In the genomic region with DNA sequence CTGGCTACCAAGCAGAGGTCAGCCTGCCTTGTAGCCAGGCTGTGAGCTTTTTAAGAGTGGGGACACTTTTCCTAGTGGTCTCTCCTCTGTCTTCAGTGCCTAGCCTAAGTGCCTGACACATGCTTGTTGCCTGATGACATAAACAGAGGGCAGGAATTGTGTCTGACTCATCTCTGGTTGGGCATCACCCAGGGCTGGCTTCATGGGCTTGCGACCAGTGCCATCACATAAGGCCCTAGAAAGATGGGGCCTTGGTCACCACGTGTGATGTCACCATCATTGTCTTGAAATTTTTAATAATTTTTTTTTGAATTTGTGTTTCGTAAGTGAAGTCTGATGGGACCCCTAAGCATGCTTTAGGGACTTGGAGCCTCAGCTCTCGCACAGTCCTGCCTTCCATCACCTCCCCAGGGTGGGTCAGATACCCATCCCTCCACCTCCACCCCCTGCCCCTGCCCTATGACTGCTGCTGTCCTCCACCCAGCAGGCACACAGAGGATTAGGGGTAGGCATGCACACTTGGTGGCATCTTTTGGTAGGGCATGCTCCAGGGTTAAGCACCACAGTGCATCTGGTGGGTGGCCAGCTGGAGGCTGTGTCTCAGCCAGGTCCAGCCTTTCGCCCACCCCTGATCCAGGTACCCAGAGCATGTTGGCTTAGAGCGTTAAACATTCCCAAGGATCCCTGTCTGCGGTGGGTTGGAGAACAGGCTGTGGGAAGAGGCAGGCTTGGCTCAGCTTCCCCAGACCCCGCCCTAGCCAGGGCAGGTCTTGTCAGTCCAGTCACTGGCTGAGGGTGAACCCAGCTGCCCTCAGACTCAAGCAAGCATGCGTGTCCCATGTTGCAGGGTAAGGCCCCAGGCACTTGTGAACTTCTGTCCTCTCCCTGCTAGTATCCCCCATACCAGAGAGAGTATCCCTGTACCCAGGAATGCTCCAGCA, we compare ENCODE assay signal across 13 cellular contexts.
DNase-seq lines count a peak whose midpoint lies in the region; ATAC-seq and TF ChIP-seq lines count a peak whose summit lies in the region.
"Had no signal": no experiment of that assay in that cellular context is flagged by ENCODE, and none has a peak within 500 bp of the region (broad histone marks: within the 10 kb centered on the region; RNA-seq: fewer than 3 reads in every experiment).

No MANE protein-coding gene starts in this region.

- H3K27ac Mint-ChIP-seq in stimulated activated memory B cell treated with anti-CD40 and anti-IgM and Interleukin-4, amounts not matched to agents 10 μg/mL and 1 μg/mL and 100 μg/mL, for 72 hours, result no peak overlapping the region
- H3K27ac Mint-ChIP-seq: activated T-cell treated with anti-CD3 and anti-CD28 coated beads, Interleukin-2, amount 50 U/mL, for 72 hours; memory B cell had no signal

- TF ChIP-seq RAD21 in HCT116 (IDR thresholded peaks at IDR 0.05; ENCODE audit: low read depth), result no peak

- H3K4me3 ChIP-seq in HCT116 (replicated peaks in 1 of 2; ENCODE audit: low read depth in 1 of 2, low read length in 2 of 2) (no peak overlapping the region), left lung (no peak overlapping the region)

- POLR2A ChIA-PET in HCT116 (lab: Charles Lee), result no interaction called here

- intact Hi-C loops in HCT116 (cut with micrococcal nuclease), result no loop called here
- intact Hi-C loops in left lung (cut with DNase I), result no loop called here

- H3K36me3 Mint-ChIP-seq in stimulated activated memory B cell treated with anti-CD40 and anti-IgM and Interleukin-4, amounts not matched to agents 10 μg/mL and 1 μg/mL and 100 μg/mL, for 72 hours, result no peaks in the 10 kb centered on the region
- H3K36me3 Mint-ChIP-seq: memory B cell had no signal

- CTCF ChIA-PET in HCT116 (lab: Charles Lee), result no interaction called here

- ATAC-seq in HCT116 (peak; percentile 46; the same call in 1 of the 2 replicates), GM21423 (IDR thresholded peaks at IDR 0.05; ENCODE audit: unreplicated experiment) (no peak), GM18517 (IDR thresholded peaks at IDR 0.05; ENCODE audit: unreplicated experiment) (no peak), left lung (no peak)
- ATAC-seq in stimulated activated memory B cell treated with anti-CD40 and anti-IgM and Interleukin-4, amounts not matched to agents 10 μg/mL and 1 μg/mL and 100 μg/mL, for 72 hours, result peak; percentile 49
- ATAC-seq: activated T-cell treated with anti-CD3 and anti-CD28 coated beads, Interleukin-2, amount 50 U/mL, for 72 hours had no signal

- DNase-seq in HCT116 (ENCODE audit: low read depth, low spot score), result peak; percentile 4
- DNase-seq in astrocyte of the hippocampus (ENCODE audit: low read depth, low spot score), result peak; percentile 24
- peak; percentile 41 for DNase-seq in kidney tubule cell (ENCODE audit: low spot score)
- DNase-seq in left lung, result no peak
- DNase-seq: activated T-cell treated with anti-CD3 and anti-CD28 coated beads, Interleukin-2, amount 50 U/mL, for 72 hours; COR-L47; NCI-H1930; OCI-M1 had no signal

- TF ChIP-seq POLR2A in HCT116 (IDR thresholded peaks at IDR 0.05; ENCODE audit: borderline replicate concordance, extremely low read depth, insufficient read depth, insufficient read length), result no peak

- H3K9me2 ChIP-seq in HCT116 (ENCODE audit: insufficient read depth), result no peaks in the 10 kb centered on the region

- peaks cover 5% of the 10 kb centered on the region for H3K4me1 Mint-ChIP-seq in stimulated activated memory B cell treated with anti-CD40 and anti-IgM and Interleukin-4, amounts not matched to agents 10 μg/mL and 1 μg/mL and 100 μg/mL, for 72 hours
- H3K4me1 Mint-ChIP-seq: memory B cell had no signal

- H3K27me3 ChIP-seq in HCT116 (ENCODE audit: insufficient read depth, low read length), result no peaks in the 10 kb centered on the region
- H3K27me3 ChIP-seq in left lung, result no peaks in the 10 kb centered on the region

- H3K9me3 ChIP-seq in HCT116 (ENCODE audit: control insufficient read depth in 1 of 2, insufficient read depth in 1 of 2, low read depth in 1 of 2, low read length in 2 of 2) (no peaks in the 10 kb centered on the region), left lung (no peaks in the 10 kb centered on the region)

- TF ChIP-seq CTCF in HCT116 (IDR thresholded peaks at IDR 0.05 in 2 of 3, conservative IDR thresholded peaks at IDR 0.05 in 1 of 3; ENCODE audit: borderline replicate concordance in 1 of 3, insufficient read depth in 1 of 3, low read depth in 2 of 3, low read length in 2 of 3), result no peak
- TF ChIP-seq CTCF in left lung (IDR thresholded peaks at IDR 0.05), result no peak

- H3K79me2 ChIP-seq in HCT116 (ENCODE audit: insufficient read depth, low read length), result no peaks in the 10 kb centered on the region

- H3K27me3 Mint-ChIP-seq in stimulated activated memory B cell treated with anti-CD40 and anti-IgM and Interleukin-4, amounts not matched to agents 10 μg/mL and 1 μg/mL and 100 μg/mL, for 72 hours, result peaks cover 15% of the 10 kb centered on the region
- H3K27me3 Mint-ChIP-seq: memory B cell had no signal

- H3K4me3 Mint-ChIP-seq in stimulated activated memory B cell treated with anti-CD40 and anti-IgM and Interleukin-4, amounts not matched to agents 10 μg/mL and 1 μg/mL and 100 μg/mL, for 72 hours, result no peak overlapping the region
- H3K4me3 Mint-ChIP-seq: activated T-cell treated with anti-CD3 and anti-CD28 coated beads, Interleukin-2, amount 50 U/mL, for 72 hours; central memory CD8-positive, alpha-beta T cell; memory B cell had no signal

- RAD21 ChIA-PET in HCT116 (lab: Charles Lee; ENCODE audit: low non-redundant PET in 1 of 2, low total read pairs in 2 of 2, uncharacterized antibody in 2 of 2, unreplicated experiment in 2 of 2), result no interaction called here

- no TSS peak for BruUV-seq in HCT116 (replicated peaks; lab: Mats Ljungman, UMichigan)

- H3K27ac ChIP-seq in HCT116 (ENCODE audit: low read depth, low read length) (no peak overlapping the region), left lung (no peak overlapping the region)

- no peaks in the 10 kb centered on the region for H3K9me3 Mint-ChIP-seq in stimulated activated memory B cell treated with anti-CD40 and anti-IgM and Interleukin-4, amounts not matched to agents 10 μg/mL and 1 μg/mL and 100 μg/mL, for 72 hours
- H3K9me3 Mint-ChIP-seq: memory B cell had no signal

- H3K4me1 ChIP-seq in HCT116 (ENCODE audit: control insufficient read depth in 1 of 2, insufficient read depth in 2 of 2, low read length in 2 of 2), result peaks cover 2 to 12% of the 10 kb centered on the region in 2 experiments; a peak in 3 of 4 replicates
- peaks cover 0 to 7% of the 10 kb centered on the region in 2 donors for H3K4me1 ChIP-seq in left lung

- no peak overlapping the region for H2AFZ ChIP-seq in HCT116 (ENCODE audit: low read depth, low read length, poor library complexity, severe bottlenecking)

- H3K36me3 ChIP-seq in HCT116 (ENCODE audit: control insufficient read depth in 1 of 2, insufficient read depth in 2 of 2, low read length in 2 of 2) (no peaks in the 10 kb centered on the region), left lung (no peaks in the 10 kb centered on the region)

- H3K9ac ChIP-seq in HCT116 (ENCODE audit: low read length), result no peak overlapping the region

- no peaks in the 10 kb centered on the region for H4K20me1 ChIP-seq in HCT116 (ENCODE audit: insufficient read depth)

- H3K4me2 ChIP-seq in HCT116 (ENCODE audit: low read length), result no peak overlapping the region

TF ChIP-seq in HCT116, 20 proteins besides CTCF, POLR2A, EP300 and RAD21:
- TF ChIP-seq SRF (IDR thresholded peaks at IDR 0.05; ENCODE audit: low read depth), result no peak
- TF ChIP-seq EZH2 (IDR thresholded peaks at IDR 0.05), result no peak
- TF ChIP-seq, protein P1, sequence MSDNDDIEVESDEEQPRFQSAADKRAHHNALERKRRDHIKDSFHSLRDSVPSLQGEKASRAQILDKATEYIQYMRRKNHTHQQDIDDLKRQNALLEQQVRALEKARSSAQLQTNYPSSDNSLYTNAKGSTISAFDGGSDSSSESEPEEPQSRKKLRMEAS (IDR thresholded peaks at IDR 0.05), result no peak
- no peak for TF ChIP-seq JUND (IDR thresholded peaks at IDR 0.05)
- TF ChIP-seq ELF1 (IDR thresholded peaks at IDR 0.05; ENCODE audit: borderline replicate concordance, low read depth), result no peak
- no peak for TF ChIP-seq SIN3A (IDR thresholded peaks at IDR 0.05; ENCODE audit: low read depth)
- TF ChIP-seq FOSL1 (IDR thresholded peaks at IDR 0.05; ENCODE audit: low read depth), result no peak
- no peak for TF ChIP-seq YY1 (IDR thresholded peaks at IDR 0.05; ENCODE audit: extremely low read depth, insufficient replicate concordance, low read depth, low read length)
- no peak for TF ChIP-seq TCF7L2 (IDR thresholded peaks at IDR 0.05; ENCODE audit: borderline replicate concordance, extremely low read depth, insufficient read depth, insufficient read length)

Comparison
In these comparisons a context has a peak if more than half of its experiments do, and no peak if none do; other contexts are left out.
1. ATAC-seq: peak in HCT116 (single experiment) and stimulated activated memory B cell treated with anti-CD40 and anti-IgM and Interleukin-4, amounts not matched to agents 10 μg/mL and 1 μg/mL and 100 μg/mL, for 72 hours (single experiment); none in GM21423 (single experiment), GM18517 (single experiment) and left lung (single experiment).
2. DNase-seq: peak in HCT116 (single experiment), astrocyte of the hippocampus (single experiment) and kidney tubule cell (single experiment); none in left lung (0 of 2).